9 cellular contexts compared by ENCODE assay signal in genomic region chr1:54069792-54070548, GRCh38. TPM values are rescaled to one million over a fixed set of nuclear protein-coding genes. Genes with fewer than 3 reads are reported as not detected.
DNase-seq lines count a peak whose midpoint lies in the region; ATAC-seq and TF ChIP-seq lines count a peak whose summit lies in the region.
"Had no signal": no experiment of that assay in that cellular context is flagged by ENCODE, and none has a peak within 500 bp of the region (broad histone marks: within the 10 kb centered on the region; RNA-seq: fewer than 3 reads in every experiment).

No MANE protein-coding gene starts in this region.

- DNase-seq in DMS153 treated with DMSO at 0.1 percent for 48 hours (lab: John Stamatoyannopoulos, UW; ENCODE audit: unreplicated experiment) (peak; percentile 84), NCI-H1417 treated with DMSO at 0.1 percent for 48 hours (lab: John Stamatoyannopoulos, UW) (peak; percentile 36), SW480 (ENCODE audit: low spot score) (peak; percentile 75), fibroblast of pulmonary artery (ENCODE audit: low read depth) (peak; percentile 71), osteocyte (ENCODE audit: extremely low spot score, unreplicated experiment) (no peak)
- no peak for DNase-seq in effector CD8-positive, alpha-beta T cell (lab: John Stamatoyannopoulos, UW)

- H3K36me3 Mint-ChIP-seq in osteocyte (ENCODE audit: unreplicated experiment) = peaks cover 7% of the 10 kb centered on the region

- no peaks in the 10 kb centered on the region for H3K4me1 Mint-ChIP-seq in osteocyte (ENCODE audit: unreplicated experiment)

- H3K9me3 Mint-ChIP-seq in osteocyte (ENCODE audit: unreplicated experiment) = no peaks in the 10 kb centered on the region

- H3K27ac Mint-ChIP-seq in osteocyte (ENCODE audit: unreplicated experiment) = no peak overlapping the region

- ATAC-seq in GM21723 (IDR thresholded peaks at IDR 0.05; ENCODE audit: unreplicated experiment) = peak; percentile 63
- no peak for ATAC-seq in GM19397 (IDR thresholded peaks at IDR 0.05; ENCODE audit: unreplicated experiment)

- H3K4me3 Mint-ChIP-seq in osteocyte (ENCODE audit: unreplicated experiment) = no peak overlapping the region

- no peak overlapping the region for H3K4me3 ChIP-seq in fibroblast of pulmonary artery (replicated peaks; ENCODE audit: low read depth, low read length)

- TF ChIP-seq CTCF in fibroblast of pulmonary artery (IDR thresholded peaks at IDR 0.05; ENCODE audit: low read length, missing control alignments) (peak; percentile 92), osteocyte (IDR thresholded peaks at IDR 0.05) (peak; percentile 85)

- H3K27me3 Mint-ChIP-seq in osteocyte (ENCODE audit: unreplicated experiment) = no peaks in the 10 kb centered on the region

RNA-seq across cellular contexts. Expression of gene TCEANC2, which starts 16.6 kb away (rescaled TPM):
- total RNA-seq in osteocyte = 3.1 and 3.9 TPM in 2 replicates

RNA-seq across cellular contexts. Expression of gene TMEM59, which starts 17.0 kb away (rescaled TPM):
- 399 and 409 TPM in 2 replicates for total RNA-seq in osteocyte

RNA-seq across cellular contexts. Expression of gene LDLRAD1, which starts 52.0 kb away (rescaled TPM):
- not detected in 2 replicates for total RNA-seq in osteocyte
- total RNA-seq: T-helper 1 cell treated with Interleukin-12 subunit alpha and Interleukin-12 subunit beta and Interleukin-4 antibody, amounts not matched to agents 30 ng/mL and 1 ng/mL, for 36 hours had no signal

Comparison
In these comparisons a context has a peak if more than half of its experiments do, and no peak if none do; other contexts are left out.
1. DNase-seq: peak in DMS153 treated with DMSO at 0.1 percent for 48 hours (single experiment), NCI-H1417 treated with DMSO at 0.1 percent for 48 hours (single experiment), SW480 (single experiment) and fibroblast of pulmonary artery (single experiment); none in osteocyte (single experiment) and effector CD8-positive, alpha-beta T cell (single experiment).